Comparison of ENCODE assay signal across 26 cellular contexts in the genomic region with DNA sequence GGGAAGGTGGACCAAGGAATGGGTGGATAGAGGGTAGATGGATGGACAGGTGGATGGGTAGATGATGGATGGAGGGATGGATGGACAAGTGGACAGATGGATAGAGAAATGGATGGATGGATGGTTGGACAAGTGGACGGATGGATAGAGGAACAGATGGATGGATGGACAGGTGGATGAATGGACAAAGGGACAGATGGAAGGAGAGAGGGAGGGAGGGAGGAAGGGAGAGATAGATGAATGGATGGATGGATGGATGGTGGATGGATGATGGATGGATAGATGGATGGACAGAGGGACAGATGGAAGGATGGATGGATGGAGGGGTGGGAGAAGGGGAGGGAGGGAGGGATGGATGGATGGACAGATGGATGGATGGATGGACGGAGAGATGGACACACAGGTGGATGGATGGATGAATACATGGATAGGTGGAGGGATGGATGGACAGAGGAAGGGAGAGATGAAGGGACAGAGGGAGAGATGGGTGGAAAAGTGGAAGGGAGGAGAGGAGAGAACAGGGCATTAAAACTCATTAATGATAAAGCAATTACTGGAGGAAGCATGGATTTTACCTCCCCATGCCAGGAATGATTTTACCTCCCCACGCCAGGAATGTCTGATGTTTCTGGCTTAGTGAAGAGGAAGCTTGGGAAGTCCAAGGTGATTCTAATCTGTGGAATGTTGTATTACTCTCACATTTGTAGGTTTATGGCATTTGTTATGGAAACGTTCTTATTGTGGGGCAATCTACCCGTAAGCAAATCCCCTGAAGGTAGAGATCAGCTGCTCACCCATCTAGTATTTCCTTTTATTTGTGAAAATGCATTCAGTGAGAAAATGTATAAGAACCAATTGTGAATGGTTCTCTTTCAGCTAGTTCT.
"Had no signal": no experiment of that assay in that cellular context is flagged by ENCODE, and none has a peak within 500 bp of the region (broad histone marks: within the 10 kb centered on the region; RNA-seq: fewer than 3 reads in every experiment).

No MANE protein-coding gene starts in this region.

- H3K27ac ChIP-seq: adrenal gland, cardiac muscle cell, left ventricle myocardium inferior, neutrophil, pancreas, psoas muscle, suprapubic skin, tibial nerve had no signal

- ATAC-seq: activated CD4-positive, alpha-beta T cell treated with anti-CD3 and anti-CD28 coated beads for 36 hours; activated T-cell treated with anti-CD3 and anti-CD28 coated beads, Interleukin-2, amount 50 U/mL, for 4 hours; natural killer cell treated with Interleukin-12 subunit alpha and Interleukin-12 subunit beta and Interleukin-15 and Interleukin-18, amount 100 ng/mL, for 72 hours; pancreas; psoas muscle; right cardiac atrium; stimulated activated effector memory CD8-positive, alpha-beta T cell treated with anti-CD3 and anti-CD28 coated beads, Interleukin-12 subunit alpha, Interleukin-12 subunit beta, amount 100 ng/mL, for 72 hours; stimulated activated naive CD8-positive, alpha-beta T cell treated with anti-CD3 and anti-CD28 coated beads, Interleukin-15, amount 100 ng/mL, for 72 hours had no signal

- H3K4me3 ChIP-seq: adrenal gland, cardiac muscle cell, left ventricle myocardium inferior, pancreas, psoas muscle, skin epidermis, suprapubic skin, tibial nerve had no signal

- H3K9me3 ChIP-seq: adrenal gland, left ventricle myocardium inferior, neutrophil, pancreas, psoas muscle, suprapubic skin, tibial nerve had no signal

- H3K4me1 Mint-ChIP-seq: activated B cell treated with CpG ODN at 0.5 μM for 24 hours; activated CD4-positive, alpha-beta T cell treated with anti-CD3 and anti-CD28 coated beads for 36 hours; stimulated activated naive CD8-positive, alpha-beta T cell treated with anti-CD3 and anti-CD28 coated beads, Interleukin-15, amount 100 ng/mL, for 72 hours had no signal

- H3K9me3 Mint-ChIP-seq: activated B cell treated with CpG ODN at 0.5 μM for 24 hours; activated T-helper 2 cell treated with anti-CD3 and anti-CD28 coated beads, Interferon-gamma antibody, Interleukin-2, Interleukin-4, amounts not matched to agents 10 μg/mL and 5 μg/mL and 100 μg/mL, durations not matched to agents 14 hours and 24 hours and 36 hours; natural killer cell treated with Interleukin-12 subunit alpha and Interleukin-12 subunit beta and Interleukin-15 and Interleukin-18, amount 100 ng/mL, for 72 hours; stimulated activated naive CD8-positive, alpha-beta T cell treated with anti-CD3 and anti-CD28 coated beads, Interleukin-15, amount 100 ng/mL, for 72 hours had no signal

- H3K27me3 ChIP-seq: adrenal gland, neutrophil, pancreas, tibial nerve had no signal

- H3K27me3 Mint-ChIP-seq: activated B cell treated with CpG ODN at 0.5 μM for 24 hours; activated CD4-positive, alpha-beta T cell treated with anti-CD3 and anti-CD28 coated beads for 36 hours; activated naive CD8-positive, alpha-beta T cell; stimulated activated naive CD8-positive, alpha-beta T cell treated with anti-CD3 and anti-CD28 coated beads, Interleukin-15, amount 100 ng/mL, for 72 hours had no signal

- H3K36me3 ChIP-seq: adrenal gland, cardiac muscle cell, left ventricle myocardium inferior, neutrophil, pancreas, suprapubic skin, tibial nerve had no signal

- H3K4me3 Mint-ChIP-seq: activated B cell treated with CpG ODN at 0.5 μM for 24 hours; activated CD4-positive, alpha-beta T cell treated with anti-CD3 and anti-CD28 coated beads for 36 hours; activated naive CD8-positive, alpha-beta T cell; activated T-cell treated with anti-CD3 and anti-CD28 coated beads, Interleukin-2, amount 50 U/mL, for 4 hours; natural killer cell treated with Interleukin-12 subunit alpha and Interleukin-12 subunit beta and Interleukin-15 and Interleukin-18, amount 100 ng/mL, for 72 hours; stimulated activated effector memory CD8-positive, alpha-beta T cell treated with anti-CD3 and anti-CD28 coated beads, Interleukin-12 subunit alpha, Interleukin-12 subunit beta, amount 100 ng/mL, for 72 hours; stimulated activated naive CD8-positive, alpha-beta T cell treated with anti-CD3 and anti-CD28 coated beads, Interleukin-15, amount 100 ng/mL, for 72 hours had no signal

- H3K4me1 ChIP-seq: adrenal gland, left ventricle myocardium inferior, pancreas, psoas muscle, tibial nerve had no signal

- H3K36me3 Mint-ChIP-seq: activated naive CD8-positive, alpha-beta T cell; natural killer cell treated with Interleukin-12 subunit alpha and Interleukin-12 subunit beta and Interleukin-15 and Interleukin-18, amount 100 ng/mL, for 72 hours; stimulated activated effector memory CD8-positive, alpha-beta T cell treated with anti-CD3 and anti-CD28 coated beads, Interleukin-12 subunit alpha, Interleukin-12 subunit beta, amount 100 ng/mL, for 72 hours had no signal

- DNase-seq: activated B cell treated with CpG ODN at 0.5 μM for 24 hours; activated CD4-positive, alpha-beta T cell treated with anti-CD3 and anti-CD28 coated beads for 36 hours; activated CD4-positive, alpha-beta T cell treated with anti-CD3 and anti-CD28 coated beads, Interleukin-2, amount 50 U/mL, for 4 hours; activated CD8-positive, alpha-beta memory T cell treated with anti-CD3 and anti-CD28 coated beads for 24 hours; activated CD8-positive, alpha-beta memory T cell treated with anti-CD3 and anti-CD28 coated beads, Interleukin-2, amount 50 U/mL, for 48 hours; activated naive CD4-positive, alpha-beta T cell; activated T-cell treated with anti-CD3 and anti-CD28 coated beads, Interleukin-2, amount 50 U/mL, for 4 hours; adrenal gland; erythroblast; left ventricle myocardium inferior; midbrain; pancreas; psoas muscle; stimulated activated CD4-positive, alpha-beta T cell treated with anti-CD3 and anti-CD28 coated beads, Interleukin-2, amount 100 ng/mL, for 24 hours; stimulated activated naive CD8-positive, alpha-beta T cell treated with anti-CD3 and anti-CD28 coated beads, Interleukin-15, amount 100 ng/mL, for 72 hours; T-helper 1 cell had no signal

- H3K27ac Mint-ChIP-seq: activated B cell treated with CpG ODN at 0.5 μM for 24 hours; activated CD4-positive, alpha-beta T cell treated with anti-CD3 and anti-CD28 coated beads for 36 hours; activated naive CD8-positive, alpha-beta T cell; activated T-helper 2 cell treated with anti-CD3 and anti-CD28 coated beads, Interferon-gamma antibody, Interleukin-2, Interleukin-4, amounts not matched to agents 10 μg/mL and 5 μg/mL and 100 μg/mL, durations not matched to agents 14 hours and 24 hours and 36 hours; natural killer cell treated with Interleukin-12 subunit alpha and Interleukin-12 subunit beta and Interleukin-15 and Interleukin-18, amount 100 ng/mL, for 72 hours; stimulated activated effector memory CD8-positive, alpha-beta T cell treated with anti-CD3 and anti-CD28 coated beads, Interleukin-12 subunit alpha, Interleukin-12 subunit beta, amount 100 ng/mL, for 72 hours; stimulated activated naive CD8-positive, alpha-beta T cell treated with anti-CD3 and anti-CD28 coated beads, Interleukin-15, amount 100 ng/mL, for 72 hours had no signal
